13 cellular contexts compared by ENCODE assay signal in the genomic region with DNA sequence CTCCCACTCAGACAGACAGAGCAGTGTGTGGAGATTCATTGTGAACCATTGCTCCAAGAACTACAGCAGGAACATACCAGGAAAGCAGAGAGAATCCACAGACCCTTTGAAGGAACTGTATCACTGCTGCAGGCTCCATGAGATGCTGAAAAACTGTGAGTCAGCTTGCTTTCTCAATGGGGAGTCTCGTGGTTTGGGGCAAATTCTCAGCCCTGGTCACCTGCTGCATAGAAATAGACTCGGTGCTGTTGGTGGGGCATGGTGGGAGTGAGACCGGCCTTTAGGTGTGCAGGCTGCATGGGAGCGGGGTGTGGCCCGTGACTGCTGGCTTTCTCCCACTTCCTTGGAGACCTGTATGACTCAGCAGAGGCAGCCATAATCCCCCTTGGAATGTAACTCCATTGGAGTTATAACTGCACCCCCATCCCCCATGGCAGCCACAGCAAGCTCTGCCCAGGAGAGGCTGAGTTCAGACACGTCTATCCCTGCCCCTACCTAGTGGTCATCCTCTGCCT. TPM values are rescaled to one million over a fixed set of nuclear protein-coding genes. Genes with fewer than 3 reads are reported as not detected.
A peak's percentile ranks its signal among the peaks of the same experiment; 100 is the strongest.
DNase-seq lines count a peak whose midpoint lies in the region; ATAC-seq and TF ChIP-seq lines count a peak whose summit lies in the region.
"Had no signal": no experiment of that assay in that cellular context is flagged by ENCODE, and none has a peak within 500 bp of the region (broad histone marks: within the 10 kb centered on the region; RNA-seq: fewer than 3 reads in every experiment).

No MANE protein-coding gene starts in this region.

- TF ChIP-seq EP300 in sigmoid colon (IDR thresholded peaks at IDR 0.05) = no peak

- H3K4me2 ChIP-seq in PC-3 (ENCODE audit: low read length) = peak overlapping the region; percentile 80
- H3K4me2 ChIP-seq: KMS-11 had no signal

- ATAC-seq in PC-3 (peak; percentile 74), HG03571 (IDR thresholded peaks at IDR 0.05; ENCODE audit: unreplicated experiment) (no peak)
- ATAC-seq in stimulated activated memory B cell treated with anti-CD40 and anti-IgM and Interleukin-4, amounts not matched to agents 10 μg/mL and 1 μg/mL and 100 μg/mL, for 72 hours = no peak
- ATAC-seq: mucosa of descending colon had no signal

- H3K4me3 Mint-ChIP-seq in stimulated activated memory B cell treated with anti-CD40 and anti-IgM and Interleukin-4, amounts not matched to agents 10 μg/mL and 1 μg/mL and 100 μg/mL, for 72 hours = no peak overlapping the region

- H3F3A ChIP-seq in PC-3 (ENCODE audit: low read length, unreplicated experiment) = peaks cover 12% of the 10 kb centered on the region

- CTCF ChIA-PET in PC-3 (lab: Charles Lee) = no interaction called here

- in situ Hi-C loops in HAP-1 (cut with MboI; ENCODE audit: low sequenced_read_pairs) = no loop called here

- BruUV-seq in PC-3 (replicated peaks; lab: Mats Ljungman, UMichigan) = TSS peak; percentile 8

- TF ChIP-seq POLR2A in sigmoid colon (IDR thresholded peaks at IDR 0.05) = no peak

- peak overlapping the region; percentile 78 for H3K9ac ChIP-seq in PC-3 (ENCODE audit: low read length)
- H3K9ac ChIP-seq: KMS-11 had no signal

- H3K27ac ChIP-seq in PC-3 (ENCODE audit: low read length) (peak overlapping the region; percentile 96), sigmoid colon (no peak overlapping the region)
- H3K27ac ChIP-seq: cardiac muscle cell, KMS-11 had no signal

- POLR2A ChIA-PET in PC-3 (lab: Charles Lee; ENCODE audit: unreplicated experiment) = interaction anchor here (0.9 kb wide), 1 partner anchor 34 kb away, joined by 19 read pairs; no protein-coding TSS in a partner anchor

- no peak for TF ChIP-seq CTCF in PC-3 (conservative IDR thresholded peaks at IDR 0.05; ENCODE audit: low read depth, low read length)
- TF ChIP-seq CTCF in epithelial cell of proximal tubule (conservative IDR thresholded peaks at IDR 0.05; ENCODE audit: low read depth, low read length) = no peak
- no peak for TF ChIP-seq CTCF in sigmoid colon (IDR thresholded peaks at IDR 0.05)

- H4K20me1 ChIP-seq in PC-3 (ENCODE audit: low read length) = no peaks in the 10 kb centered on the region; the same call in 1 of the 2 replicates

- no peak overlapping the region for H2AFZ ChIP-seq in PC-3 (ENCODE audit: low read length)

- DNase-seq in HAP-1 (ENCODE audit: low spot score in 2 of 2) = peak; percentile 6 to 58
- DNase-seq in PC-3 = peak; percentile 97
- DNase-seq in epithelial cell of proximal tubule (ENCODE audit: low read depth) = peak; percentile 33
- peak; percentile 33 for DNase-seq in sigmoid colon
- DNase-seq in retina = no peak
- DNase-seq: activated CD4-positive, alpha-beta T cell treated with anti-CD3 and anti-CD28 coated beads, Interleukin-2, amount 50 U/mL, for 48 hours; activated effector memory CD4-positive, alpha-beta T cell treated with Interleukin-2 at 50 U/mL for 16 hours; NCI-H2107 had no signal

- peaks cover 15% of the 10 kb centered on the region for H3K4me1 Mint-ChIP-seq in stimulated activated memory B cell treated with anti-CD40 and anti-IgM and Interleukin-4, amounts not matched to agents 10 μg/mL and 1 μg/mL and 100 μg/mL, for 72 hours

- H3K9me3 ChIP-seq in HAP-1 (no peaks in the 10 kb centered on the region), PC-3 (ENCODE audit: low read length) (no peaks in the 10 kb centered on the region), sigmoid colon (peaks cover 0 to 3% (median 0%) of the 10 kb centered on the region in 4 donors)

- H3K79me2 ChIP-seq in PC-3 (ENCODE audit: low read length) = peaks cover 72% of the 10 kb centered on the region

- H3K27ac Mint-ChIP-seq in stimulated activated memory B cell treated with anti-CD40 and anti-IgM and Interleukin-4, amounts not matched to agents 10 μg/mL and 1 μg/mL and 100 μg/mL, for 72 hours = no peak overlapping the region

- H3K27me3 ChIP-seq in HAP-1 (ENCODE audit: low read depth) = no peaks in the 10 kb centered on the region
- no peaks in the 10 kb centered on the region for H3K27me3 ChIP-seq in PC-3 (ENCODE audit: low read length)
- H3K27me3 ChIP-seq in sigmoid colon = no peaks in the 10 kb centered on the region
- H3K27me3 ChIP-seq: cardiac muscle cell had no signal

- peaks cover 7% of the 10 kb centered on the region for H3K9me3 Mint-ChIP-seq in stimulated activated memory B cell treated with anti-CD40 and anti-IgM and Interleukin-4, amounts not matched to agents 10 μg/mL and 1 μg/mL and 100 μg/mL, for 72 hours

- no peak overlapping the region for H3K4me3 ChIP-seq in HAP-1
- peak overlapping the region; percentile 56 for H3K4me3 ChIP-seq in PC-3 (ENCODE audit: low read length)
- no peak overlapping the region for H3K4me3 ChIP-seq in epithelial cell of proximal tubule (ENCODE audit: low read depth, low read length)
- H3K4me3 ChIP-seq in sigmoid colon = no peak overlapping the region
- H3K4me3 ChIP-seq: cardiac muscle cell, mucosa of descending colon had no signal

- intact Hi-C loops in PC-3 (cut with micrococcal nuclease) = no loop called here
- intact Hi-C loops in sigmoid colon (cut with DNase I) = no loop called here

- H3K36me3 Mint-ChIP-seq in stimulated activated memory B cell treated with anti-CD40 and anti-IgM and Interleukin-4, amounts not matched to agents 10 μg/mL and 1 μg/mL and 100 μg/mL, for 72 hours = peaks cover 58% of the 10 kb centered on the region

- H3K36me3 ChIP-seq in HAP-1 (replicated peaks) (no peaks in the 10 kb centered on the region), PC-3 (ENCODE audit: low read depth, low read length) (peaks cover 12% of the 10 kb centered on the region), sigmoid colon (no peaks in the 10 kb centered on the region)
- H3K36me3 ChIP-seq: cardiac muscle cell had no signal

- 95% methylated on average over 6 of the region's 6 CpGs for WGBS in sigmoid colon, 2 donors

- H3K9me2 ChIP-seq in PC-3 (replicated peaks; ENCODE audit: low read length) = no peaks in the 10 kb centered on the region

- H3K27me3 Mint-ChIP-seq in stimulated activated memory B cell treated with anti-CD40 and anti-IgM and Interleukin-4, amounts not matched to agents 10 μg/mL and 1 μg/mL and 100 μg/mL, for 72 hours = no peaks in the 10 kb centered on the region

- no peaks in the 10 kb centered on the region for H3K4me1 ChIP-seq in HAP-1
- H3K4me1 ChIP-seq in PC-3 (ENCODE audit: insufficient read depth, low read length) = peaks cover 56% of the 10 kb centered on the region
- no peaks in the 10 kb centered on the region for H3K4me1 ChIP-seq in sigmoid colon

RNA-seq across cellular contexts. Expression of gene ALCAM, which starts 35.6 kb away (rescaled TPM):
- total RNA-seq in PC-3 (2014; rRNA removed) (168 and 169 TPM in 2 replicates), epithelial cell of proximal tubule (121 and 166 TPM in 2 replicates), sigmoid colon (10 to 100 TPM; 16.0 to 45.1 (median 32.9) TPM)
- polyA plus RNA-seq in sigmoid colon = 10 to 100 TPM in 1 of 3 donors, 1 to 10 TPM in 2; 1.8 to 11.7 (median 3.7) TPM
